In the genomic region with DNA sequence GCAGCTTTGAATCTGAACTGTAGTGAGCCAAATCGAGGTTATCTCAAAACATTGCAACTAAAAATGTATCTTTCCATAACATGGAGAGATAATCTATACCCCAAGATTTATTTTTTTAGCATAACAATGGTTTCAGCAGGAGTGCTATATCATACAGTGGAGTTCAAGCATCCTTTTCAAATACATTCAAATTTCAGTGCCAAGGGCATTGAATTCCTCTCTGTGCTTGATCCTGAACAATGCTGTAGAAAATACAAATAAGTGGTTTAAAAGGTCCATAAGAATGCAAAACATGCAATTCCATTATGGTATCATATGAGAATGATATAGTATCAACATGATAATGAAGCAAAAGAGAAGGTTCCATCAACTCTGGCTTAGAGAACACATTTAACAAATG, we compare ENCODE assay signal across 39 cellular contexts.
"Had no signal": no experiment of that assay in that cellular context is flagged by ENCODE, and none has a peak within 500 bp of the region (broad histone marks: within the 10 kb centered on the region; RNA-seq: fewer than 3 reads in every experiment).

No MANE protein-coding gene starts in this region.

- H3K4me3 ChIP-seq: adrenal gland, ascending aorta, body of pancreas, breast epithelium, cardiac muscle cell had no signal

- H3K27me3 ChIP-seq: adrenal gland, ascending aorta, body of pancreas, brain microvascular endothelial cell, breast epithelium, cardiac muscle cell had no signal

- ATAC-seq: activated naive CD4-positive, alpha-beta T cell treated with anti-CD3 and anti-CD28 coated beads, Interleukin-2, amount 50 U/mL, for 72 hours; activated naive CD8-positive, alpha-beta T cell treated with anti-CD3 and anti-CD28 coated beads, Interleukin-2, amount 50 U/mL, for 24 hours; activated T-cell treated with anti-CD3 and anti-CD28 coated beads, Interleukin-2, amount 50 U/mL, for 4 hours; activated T-cell treated with anti-CD3 and anti-CD28 coated beads, Interleukin-2, amount 50 U/mL, for 72 hours; activated T-helper 17 cell treated with anti-CD3 and anti-CD28 coated beads, Interleukin-2, amount 50 U/mL, for 72 hours; body of pancreas had no signal

- H3K9me3 Mint-ChIP-seq: activated naive CD8-positive, alpha-beta T cell treated with anti-CD3 and anti-CD28 coated beads, Interleukin-2, amount 10 ng/mL, durations not matched to agents 7 days and 5 days; activated T-helper 1 cell treated with anti-CD3 and anti-CD28 coated beads, Interleukin-12 subunit alpha, Interleukin-12 subunit beta, Interleukin-2, Interleukin-4 antibody, amounts not matched to agents 30 ng/mL and 10 ng/mL and 1 ng/mL, durations not matched to agents 14 hours and 24 hours and 36 hours; activated T-helper 2 cell treated with anti-CD3 and anti-CD28 coated beads, Interferon-gamma antibody, Interleukin-2, Interleukin-4, amounts not matched to agents 10 μg/mL and 5 μg/mL and 100 μg/mL, durations not matched to agents 14 hours and 24 hours and 36 hours had no signal

- H3K36me3 ChIP-seq: adrenal gland, ascending aorta, brain microvascular endothelial cell, breast epithelium, cardiac muscle cell had no signal

- H3K9me3 ChIP-seq: adrenal gland, ascending aorta, body of pancreas, breast epithelium had no signal

- H3K36me3 Mint-ChIP-seq: activated naive CD4-positive, alpha-beta T cell treated with anti-CD3 and anti-CD28 coated beads, Interleukin-2, amount 10 ng/mL, durations not matched to agents 7 days and 5 days; activated naive CD4-positive, alpha-beta T cell treated with anti-CD3 and anti-CD28 coated beads, Interleukin-2, amount 50 U/mL, for 24 hours; activated naive CD4-positive, alpha-beta T cell treated with anti-CD3 and anti-CD28 coated beads, Interleukin-2, amount 50 U/mL, for 72 hours; activated naive CD8-positive, alpha-beta T cell; activated naive CD8-positive, alpha-beta T cell treated with anti-CD3 and anti-CD28 coated beads for 36 hours; activated naive CD8-positive, alpha-beta T cell treated with anti-CD3 and anti-CD28 coated beads, Interleukin-2, amount 10 ng/mL, durations not matched to agents 7 days and 5 days; brain had no signal

- FAIRE-seq: astrocyte, bronchial epithelial cell had no signal

- DNase-seq: activated effector memory CD4-positive, alpha-beta T cell treated with anti-CD3 and anti-CD28 coated beads, Interleukin-2, amount 50 U/mL, for 16 hours; activated effector memory CD4-positive, alpha-beta T cell treated with Interleukin-2 at 50 U/mL for 16 hours; activated gamma-delta T cell; activated gamma-delta T cell treated with Interleukin-2 at 50 U/mL for 16 hours; activated naive CD4-positive, alpha-beta T cell; activated naive CD4-positive, alpha-beta T cell treated with anti-CD3 and anti-CD28 coated beads for 36 hours; activated naive CD4-positive, alpha-beta T cell treated with anti-CD3 and anti-CD28 coated beads, Interleukin-2, amount 10 ng/mL, durations not matched to agents 7 days and 5 days; activated naive CD4-positive, alpha-beta T cell treated with anti-CD3 and anti-CD28 coated beads, Interleukin-2, amount 50 U/mL, for 16 hours; activated naive CD4-positive, alpha-beta T cell treated with Interleukin-2 at 50 U/mL for 16 hours; activated naive CD8-positive, alpha-beta T cell treated with anti-CD3 and anti-CD28 coated beads for 36 hours; activated naive CD8-positive, alpha-beta T cell treated with anti-CD3 and anti-CD28 coated beads, Interleukin-2, amount 10 ng/mL, durations not matched to agents 7 days and 5 days; activated naive CD8-positive, alpha-beta T cell treated with anti-CD3 and anti-CD28 coated beads, Interleukin-2, amount 50 U/mL, for 24 hours; activated T-cell treated with anti-CD3 and anti-CD28 coated beads, Interleukin-2, amount 50 U/mL, for 24 hours; activated T-cell treated with anti-CD3 and anti-CD28 coated beads, Interleukin-2, amount 50 U/mL, for 4 hours; activated T-cell treated with anti-CD3 and anti-CD28 coated beads, Interleukin-2, amount 50 U/mL, for 48 hours; activated T-cell treated with anti-CD3 and anti-CD28 coated beads, Interleukin-2, amount 50 U/mL, for 72 hours; adrenal gland; amniotic stem cell; amygdala; anterior cingulate cortex; aorta; body of pancreas; brain microvascular endothelial cell; caudate nucleus; central memory CD4-positive, alpha-beta T cell; cerebellar nuclear complex had no signal

- H3K4me1 ChIP-seq: adrenal gland, ascending aorta, body of pancreas, breast epithelium had no signal

- H3K27ac ChIP-seq: adrenal gland, ascending aorta, body of pancreas, brain microvascular endothelial cell, breast epithelium, cardiac muscle cell had no signal

- H3K27ac Mint-ChIP-seq: activated naive CD4-positive, alpha-beta T cell treated with anti-CD3 and anti-CD28 coated beads for 36 hours; activated naive CD4-positive, alpha-beta T cell treated with anti-CD3 and anti-CD28 coated beads, Interleukin-2, amount 10 ng/mL, durations not matched to agents 7 days and 5 days; activated naive CD4-positive, alpha-beta T cell treated with anti-CD3 and anti-CD28 coated beads, Interleukin-2, amount 50 U/mL, for 24 hours; activated naive CD4-positive, alpha-beta T cell treated with anti-CD3 and anti-CD28 coated beads, Interleukin-2, amount 50 U/mL, for 72 hours; activated naive CD8-positive, alpha-beta T cell; activated naive CD8-positive, alpha-beta T cell treated with anti-CD3 and anti-CD28 coated beads for 36 hours; activated naive CD8-positive, alpha-beta T cell treated with anti-CD3 and anti-CD28 coated beads, Interleukin-2, amount 10 ng/mL, durations not matched to agents 7 days and 5 days; activated naive CD8-positive, alpha-beta T cell treated with anti-CD3 and anti-CD28 coated beads, Interleukin-2, amount 50 U/mL, for 24 hours; activated T-cell treated with anti-CD3 and anti-CD28 coated beads, Interleukin-2, amount 50 U/mL, for 24 hours; activated T-cell treated with anti-CD3 and anti-CD28 coated beads, Interleukin-2, amount 50 U/mL, for 72 hours; activated T-helper 1 cell treated with anti-CD3 and anti-CD28 coated beads, Interleukin-12 subunit alpha, Interleukin-12 subunit beta, Interleukin-2, Interleukin-4 antibody, amounts not matched to agents 30 ng/mL and 10 ng/mL and 1 ng/mL, durations not matched to agents 14 hours and 24 hours and 36 hours; activated T-helper 17 cell treated with anti-CD3 and anti-CD28 coated beads, Interleukin-2, amount 50 U/mL, for 72 hours; activated T-helper 2 cell treated with anti-CD3 and anti-CD28 coated beads, Interferon-gamma antibody, Interleukin-2, Interleukin-4, amounts not matched to agents 10 μg/mL and 5 μg/mL and 100 μg/mL, durations not matched to agents 14 hours and 24 hours and 36 hours; brain had no signal

- H3K4me3 Mint-ChIP-seq: activated naive CD4-positive, alpha-beta T cell treated with anti-CD3 and anti-CD28 coated beads for 36 hours; activated naive CD4-positive, alpha-beta T cell treated with anti-CD3 and anti-CD28 coated beads, Interleukin-2, amount 10 ng/mL, durations not matched to agents 7 days and 5 days; activated naive CD4-positive, alpha-beta T cell treated with anti-CD3 and anti-CD28 coated beads, Interleukin-2, amount 50 U/mL, for 24 hours; activated naive CD8-positive, alpha-beta T cell; activated naive CD8-positive, alpha-beta T cell treated with anti-CD3 and anti-CD28 coated beads for 36 hours; activated naive CD8-positive, alpha-beta T cell treated with anti-CD3 and anti-CD28 coated beads, Interleukin-2, amount 10 ng/mL, durations not matched to agents 7 days and 5 days; activated naive CD8-positive, alpha-beta T cell treated with anti-CD3 and anti-CD28 coated beads, Interleukin-2, amount 50 U/mL, for 24 hours; activated T-cell treated with anti-CD3 and anti-CD28 coated beads, Interleukin-2, amount 50 U/mL, for 24 hours; activated T-cell treated with anti-CD3 and anti-CD28 coated beads, Interleukin-2, amount 50 U/mL, for 4 hours; activated T-cell treated with anti-CD3 and anti-CD28 coated beads, Interleukin-2, amount 50 U/mL, for 72 hours; activated T-helper 1 cell treated with anti-CD3 and anti-CD28 coated beads, Interleukin-12 subunit alpha, Interleukin-12 subunit beta, Interleukin-2, Interleukin-4 antibody, amounts not matched to agents 30 ng/mL and 10 ng/mL and 1 ng/mL, durations not matched to agents 14 hours and 24 hours and 36 hours; activated T-helper 17 cell treated with anti-CD3 and anti-CD28 coated beads, Interleukin-2, amount 50 U/mL, for 72 hours; brain; central memory CD8-positive, alpha-beta T cell had no signal

- H3K4me1 Mint-ChIP-seq: activated naive CD4-positive, alpha-beta T cell treated with anti-CD3 and anti-CD28 coated beads, Interleukin-2, amount 10 ng/mL, durations not matched to agents 7 days and 5 days; activated naive CD4-positive, alpha-beta T cell treated with anti-CD3 and anti-CD28 coated beads, Interleukin-2, amount 50 U/mL, for 24 hours; activated naive CD8-positive, alpha-beta T cell treated with anti-CD3 and anti-CD28 coated beads for 36 hours; activated naive CD8-positive, alpha-beta T cell treated with anti-CD3 and anti-CD28 coated beads, Interleukin-2, amount 10 ng/mL, durations not matched to agents 7 days and 5 days; activated naive CD8-positive, alpha-beta T cell treated with anti-CD3 and anti-CD28 coated beads, Interleukin-2, amount 50 U/mL, for 24 hours; activated T-helper 17 cell treated with anti-CD3 and anti-CD28 coated beads, Interleukin-2, amount 50 U/mL, for 72 hours; brain; central memory CD8-positive, alpha-beta T cell had no signal

- H3K27me3 Mint-ChIP-seq: activated naive CD4-positive, alpha-beta T cell treated with anti-CD3 and anti-CD28 coated beads, Interleukin-2, amount 10 ng/mL, durations not matched to agents 7 days and 5 days; activated naive CD4-positive, alpha-beta T cell treated with anti-CD3 and anti-CD28 coated beads, Interleukin-2, amount 50 U/mL, for 24 hours; activated naive CD8-positive, alpha-beta T cell treated with anti-CD3 and anti-CD28 coated beads for 36 hours; activated naive CD8-positive, alpha-beta T cell treated with anti-CD3 and anti-CD28 coated beads, Interleukin-2, amount 50 U/mL, for 24 hours; central memory CD8-positive, alpha-beta T cell had no signal
